Comparison of ENCODE assay signal across 13 cellular contexts in the genomic region with DNA sequence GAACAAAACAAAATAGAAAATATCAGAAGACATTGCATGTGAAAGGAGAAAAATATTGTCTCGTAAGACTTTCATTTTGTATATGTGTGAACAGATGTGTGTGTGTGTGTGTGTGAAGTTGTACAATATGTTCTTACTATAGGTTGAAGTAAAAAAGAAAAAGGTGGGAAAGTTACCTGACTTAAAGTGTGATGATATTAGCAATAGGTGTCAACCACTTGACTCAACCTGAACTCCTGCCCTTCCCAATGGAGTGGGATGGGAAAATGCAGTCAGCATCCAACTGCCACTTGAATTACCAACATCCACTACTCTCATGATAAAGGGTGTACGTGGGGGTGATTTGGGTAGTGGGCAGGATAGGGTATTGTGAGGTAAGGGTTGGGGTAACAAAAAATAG.
"Had no signal": no experiment of that assay in that cellular context is flagged by ENCODE, and none has a peak within 500 bp of the region (broad histone marks: within the 10 kb centered on the region; RNA-seq: fewer than 3 reads in every experiment).

No MANE protein-coding gene starts in this region.

- H3K27ac ChIP-seq: esophagus muscularis mucosa, prostate gland, SJCRH30, suprapubic skin had no signal

- DNase-seq: activated CD4-positive, alpha-beta memory T cell treated with anti-CD3 and anti-CD28 coated beads, Interleukin-2, amount 10 ng/mL, durations not matched to agents 7 days and 5 days; activated CD4-positive, alpha-beta T cell treated with anti-CD3 and anti-CD28 coated beads for 1 hour; activated CD8-positive, alpha-beta memory T cell treated with anti-CD3 and anti-CD28 coated beads, Interleukin-2, amount 50 U/mL, for 48 hours; nucleus accumbens; right lobe of liver; SJCRH30; stimulated activated naive CD4-positive, alpha-beta T cell had no signal

- H3K27ac Mint-ChIP-seq: activated naive CD4-positive, alpha-beta T cell treated with anti-CD3 and anti-CD28 coated beads, Interleukin-2, amount 50 U/mL, for 72 hours; mesothelial cell of epicardium had no signal

- H3K27me3 ChIP-seq: esophagus muscularis mucosa, right lobe of liver, SJCRH30, suprapubic skin, upper lobe of left lung had no signal

- H3K27me3 Mint-ChIP-seq: activated CD4-positive, alpha-beta memory T cell treated with anti-CD3 and anti-CD28 coated beads, Interleukin-2, amount 10 ng/mL, durations not matched to agents 7 days and 5 days had no signal

- H3K36me3 ChIP-seq: esophagus muscularis mucosa, prostate gland, right lobe of liver, SJCRH30, suprapubic skin, upper lobe of left lung had no signal

- H3K4me1 ChIP-seq: esophagus muscularis mucosa, prostate gland, right lobe of liver, SJCRH30, suprapubic skin had no signal

- H3K36me3 Mint-ChIP-seq: mesothelial cell of epicardium had no signal

- H3K9me3 ChIP-seq: prostate gland, right lobe of liver, SJCRH30, suprapubic skin had no signal

- H3K4me3 Mint-ChIP-seq: activated CD4-positive, alpha-beta memory T cell treated with anti-CD3 and anti-CD28 coated beads, Interleukin-2, amount 10 ng/mL, durations not matched to agents 7 days and 5 days; mesothelial cell of epicardium had no signal

- H3K9me3 Mint-ChIP-seq: mesothelial cell of epicardium had no signal

- H3K4me3 ChIP-seq: esophagus muscularis mucosa, prostate gland, right lobe of liver, SJCRH30, suprapubic skin, upper lobe of left lung had no signal
